ENCODE assay signal across 1 cellular context in the genomic region with DNA sequence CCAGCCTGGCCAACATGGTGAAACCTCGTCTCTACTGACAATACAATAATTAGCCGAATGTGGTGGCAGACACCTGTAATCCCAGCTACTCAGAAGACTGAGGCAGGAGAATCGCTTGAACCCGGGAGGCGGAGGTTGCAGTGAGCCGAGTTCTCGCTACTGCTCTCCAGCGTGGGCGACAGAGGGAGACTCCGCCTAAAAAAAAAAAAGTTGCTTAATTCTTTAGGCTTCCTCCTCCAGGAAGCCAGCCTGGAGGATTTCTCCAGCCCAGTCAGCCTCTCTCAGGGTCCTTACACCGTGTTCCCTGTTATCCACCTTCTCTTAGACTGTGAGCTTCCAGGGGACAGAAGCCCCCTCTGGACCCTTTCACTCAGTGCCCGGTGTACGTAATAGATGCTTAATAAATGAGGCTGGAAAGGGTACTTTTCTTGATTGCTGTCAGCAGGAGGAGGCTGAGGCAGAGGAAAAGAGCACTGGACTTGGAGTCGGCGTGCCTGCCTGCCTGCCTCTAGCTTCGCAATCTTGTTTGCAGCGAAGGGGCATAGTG.
TF ChIP-seq lines count a peak whose summit lies in the region.

No MANE protein-coding gene starts in this region.

TF ChIP-seq in SK-N-SH treated with all-trans-retinoic acid at 6 μM for 48 hours, 23 proteins besides CTCF, POLR2A, EP300 and RAD21 (continued from another document):
- TF ChIP-seq, protein P1, sequence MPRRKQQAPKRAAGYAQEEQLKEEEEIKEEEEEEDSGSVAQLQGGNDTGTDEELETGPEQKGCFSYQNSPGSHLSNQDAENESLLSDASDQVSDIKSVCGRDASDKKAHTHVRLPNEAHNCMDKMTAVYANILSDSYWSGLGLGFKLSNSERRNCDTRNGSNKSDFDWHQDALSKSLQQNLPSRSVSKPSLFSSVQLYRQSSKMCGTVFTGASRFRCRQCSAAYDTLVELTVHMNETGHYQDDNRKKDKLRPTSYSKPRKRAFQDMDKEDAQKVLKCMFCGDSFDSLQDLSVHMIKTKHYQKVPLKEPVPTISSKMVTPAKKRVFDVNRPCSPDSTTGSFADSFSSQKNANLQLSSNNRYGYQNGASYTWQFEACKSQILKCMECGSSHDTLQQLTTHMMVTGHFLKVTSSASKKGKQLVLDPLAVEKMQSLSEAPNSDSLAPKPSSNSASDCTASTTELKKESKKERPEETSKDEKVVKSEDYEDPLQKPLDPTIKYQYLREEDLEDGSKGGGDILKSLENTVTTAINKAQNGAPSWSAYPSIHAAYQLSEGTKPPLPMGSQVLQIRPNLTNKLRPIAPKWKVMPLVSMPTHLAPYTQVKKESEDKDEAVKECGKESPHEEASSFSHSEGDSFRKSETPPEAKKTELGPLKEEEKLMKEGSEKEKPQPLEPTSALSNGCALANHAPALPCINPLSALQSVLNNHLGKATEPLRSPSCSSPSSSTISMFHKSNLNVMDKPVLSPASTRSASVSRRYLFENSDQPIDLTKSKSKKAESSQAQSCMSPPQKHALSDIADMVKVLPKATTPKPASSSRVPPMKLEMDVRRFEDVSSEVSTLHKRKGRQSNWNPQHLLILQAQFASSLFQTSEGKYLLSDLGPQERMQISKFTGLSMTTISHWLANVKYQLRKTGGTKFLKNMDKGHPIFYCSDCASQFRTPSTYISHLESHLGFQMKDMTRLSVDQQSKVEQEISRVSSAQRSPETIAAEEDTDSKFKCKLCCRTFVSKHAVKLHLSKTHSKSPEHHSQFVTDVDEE (CRISPR knock-in tag; IDR thresholded peaks at IDR 0.05) = no peak
- no peak for TF ChIP-seq POU6F1 (CRISPR knock-in tag; IDR thresholded peaks at IDR 0.05; ENCODE audit: borderline replicate concordance, low read depth)
- no peak for TF ChIP-seq ZFP30 (CRISPR knock-in tag; IDR thresholded peaks at IDR 0.05)
- TF ChIP-seq ISL1 (CRISPR knock-in tag; IDR thresholded peaks at IDR 0.05) = no peak
- TF ChIP-seq RARB (CRISPR knock-in tag; IDR thresholded peaks at IDR 0.05) = no peak
- no peak for TF ChIP-seq OSR1 (CRISPR knock-in tag; IDR thresholded peaks at IDR 0.05)
- TF ChIP-seq ZNF565 (CRISPR knock-in tag; conservative IDR thresholded peaks at IDR 0.05; ENCODE audit: low read depth) = no peak
- TF ChIP-seq ESRRG (CRISPR knock-in tag; IDR thresholded peaks at IDR 0.05) = no peak
